Comparison of ENCODE assay signal across 8 cellular contexts in the genomic region with DNA sequence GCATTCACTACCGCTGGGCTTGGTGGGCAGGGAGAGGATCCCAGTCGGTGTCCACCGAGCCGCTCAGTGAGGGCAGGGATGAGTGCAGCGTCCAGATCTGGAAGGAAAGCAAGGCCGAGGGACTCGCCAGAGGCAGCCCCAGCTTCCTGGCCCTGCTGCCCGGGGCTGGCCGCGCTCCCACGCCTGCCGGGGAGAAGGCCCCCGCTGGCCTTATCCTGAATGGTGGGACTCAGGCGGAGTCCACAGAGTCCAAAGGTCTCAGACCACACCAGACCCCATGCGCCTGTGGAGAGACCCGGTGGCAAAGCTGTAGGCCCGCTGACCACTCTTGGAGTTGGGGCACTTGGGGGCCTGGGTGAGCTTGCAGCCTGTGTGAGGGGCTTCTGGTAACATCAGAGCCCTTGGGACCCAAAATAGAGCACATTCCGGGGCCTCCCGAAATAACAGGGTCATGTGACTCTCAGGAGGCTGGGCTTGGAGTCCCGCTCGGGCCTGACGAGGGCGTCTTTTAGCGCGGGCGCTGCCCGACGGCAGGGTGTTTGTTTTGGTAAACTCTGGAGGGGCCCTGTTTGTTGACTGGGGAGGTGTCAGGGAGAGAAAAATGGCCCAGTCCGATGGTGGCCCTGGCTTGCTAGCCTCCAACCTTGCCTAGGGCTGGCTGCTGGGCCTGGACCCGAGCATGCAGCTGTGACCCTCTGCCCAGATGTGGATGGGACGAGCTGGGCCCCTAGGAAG. TPM values are rescaled to one million over a fixed set of nuclear protein-coding genes. Genes with fewer than 3 reads are reported as not detected.
DNase-seq lines count a peak whose midpoint lies in the region; ATAC-seq and TF ChIP-seq lines count a peak whose summit lies in the region.

No MANE protein-coding gene starts in this region.

- H3K27ac Mint-ChIP-seq in CD4-positive, alpha-beta memory T cell, result peak overlapping the region in 2 of 7 donors; percentile 41 to 62

- peaks cover 17% of the 10 kb centered on the region; the same call in 1 of the 2 replicates for H3K4me1 ChIP-seq in HUES64 (ENCODE audit: insufficient read depth, low read length)
- peaks cover 40% of the 10 kb centered on the region for H3K4me1 ChIP-seq in colonic mucosa
- H3K4me1 ChIP-seq in thyroid gland, result peaks cover 78 to 79% of the 10 kb centered on the region in 2 donors
- H3K4me1 ChIP-seq in CD4-positive, alpha-beta memory T cell (ENCODE audit: insufficient read depth, low read length), result peaks cover 22% of the 10 kb centered on the region

- CTCF ChIA-PET in CD4-positive, alpha-beta memory T cell (lab: Charles Lee; ENCODE audit: partially characterized antibody), result no interaction called here

- no peaks in the 10 kb centered on the region for H3K27me3 Mint-ChIP-seq in CD4-positive, alpha-beta memory T cell

- POLR2A ChIA-PET in CD4-positive, alpha-beta memory T cell (lab: Charles Lee; ENCODE audit: partially characterized antibody), result no interaction called here

- TF ChIP-seq CTCF in colonic mucosa (IDR thresholded peaks at IDR 0.05), result no peak
- TF ChIP-seq CTCF in lower leg skin (IDR thresholded peaks at IDR 0.05), result no peak
- no peak for TF ChIP-seq CTCF in thyroid gland (IDR thresholded peaks at IDR 0.05)

- 78% methylated on average over 31 of the region's 31 CpGs for WGBS in HUES64
- 25 to 30% methylated on average over 25 to 31 of the region's 31 CpGs for WGBS in lower leg skin, 2 donors
- 16 to 26% methylated on average over 12 to 15 of the region's 31 CpGs for WGBS in thyroid gland, 2 donors

- H3K4me3 Mint-ChIP-seq in CD4-positive, alpha-beta memory T cell, result no peak overlapping the region

- no peak for ATAC-seq in HG02870 (IDR thresholded peaks at IDR 0.05; ENCODE audit: unreplicated experiment)
- ATAC-seq in HG02981 (IDR thresholded peaks at IDR 0.05; ENCODE audit: unreplicated experiment), result no peak

- H3K36me3 ChIP-seq in HUES64 (ENCODE audit: insufficient read depth, low read length) (no peaks in the 10 kb centered on the region), colonic mucosa (no peaks in the 10 kb centered on the region), thyroid gland (no peaks in the 10 kb centered on the region)
- no peaks in the 10 kb centered on the region for H3K36me3 ChIP-seq in CD4-positive, alpha-beta memory T cell (ENCODE audit: insufficient read depth, low read length)

- no peaks in the 10 kb centered on the region; the same call in 1 of the 2 replicates for H3K27me3 ChIP-seq in HUES64 (ENCODE audit: insufficient read depth, low read length)
- H3K27me3 ChIP-seq in colonic mucosa, result no peaks in the 10 kb centered on the region
- H3K27me3 ChIP-seq in thyroid gland, result no peaks in the 10 kb centered on the region
- H3K27me3 ChIP-seq in CD4-positive, alpha-beta memory T cell (ENCODE audit: insufficient read depth, low read length), result no peaks in the 10 kb centered on the region

- intact Hi-C loops in colonic mucosa (cut with DNase I), result no loop called here
- intact Hi-C loops in lower leg skin (cut with DNase I; ENCODE audit: low total_unique reads), result no loop called here
- intact Hi-C loops in thyroid gland (cut with DNase I), result loop anchor here (5.0 kb wide), 1 partner anchor 113 kb away; no protein-coding TSS in a partner anchor
- intact Hi-C loops in CD4-positive, alpha-beta memory T cell (cut with micrococcal nuclease), result loop anchor here (5.0 kb wide), 1 partner anchor 68 kb away; no protein-coding TSS in a partner anchor

- H3K9ac ChIP-seq in HUES64 (ENCODE audit: low read depth, low read length) (no peak overlapping the region), colonic mucosa (ENCODE audit: low read depth in 2 of 2, low read length in 2 of 2) (peak overlapping the region; percentile 91 to 95)

- H3K36me3 Mint-ChIP-seq in CD4-positive, alpha-beta memory T cell, result no peaks in the 10 kb centered on the region

- H3K9me3 ChIP-seq in HUES64 (ENCODE audit: insufficient read depth, low read depth, low read length) (no peaks in the 10 kb centered on the region), colonic mucosa (no peaks in the 10 kb centered on the region), thyroid gland (no peaks in the 10 kb centered on the region)
- no peaks in the 10 kb centered on the region for H3K9me3 ChIP-seq in CD4-positive, alpha-beta memory T cell (ENCODE audit: control insufficient read depth in 1 of 2, low read length in 2 of 2)

- peaks cover 4 to 32% (median 12%) of the 10 kb centered on the region in 4 donors for H3K4me1 Mint-ChIP-seq in CD4-positive, alpha-beta memory T cell

- H3K27ac ChIP-seq in HUES64 (ENCODE audit: low read depth, low read length), result peak overlapping the region; percentile 58
- H3K27ac ChIP-seq in colonic mucosa, result peak overlapping the region; percentile 87
- H3K27ac ChIP-seq in thyroid gland, result peak overlapping the region; percentile 86 to 93 (median 87)
- H3K27ac ChIP-seq in CD4-positive, alpha-beta memory T cell (ENCODE audit: low read depth, low read length), result no peak overlapping the region

- H3K9me3 Mint-ChIP-seq in CD4-positive, alpha-beta memory T cell, result no peaks in the 10 kb centered on the region

- no peak overlapping the region for H3K4me3 ChIP-seq in HUES64 (ENCODE audit: low read length)
- peak overlapping the region; percentile 80 for H3K4me3 ChIP-seq in colonic mucosa
- peak overlapping the region; percentile 18 for H3K4me3 ChIP-seq in lower leg skin (ENCODE audit: low read depth, poor library complexity, severe bottlenecking)
- peak overlapping the region in 1 of 3 donors; percentile 81 for H3K4me3 ChIP-seq in thyroid gland (replicated peaks in 1 of 3)
- H3K4me3 ChIP-seq in CD4-positive, alpha-beta memory T cell (ENCODE audit: low read length in 2 of 2), result no peak overlapping the region

- DNase-seq in colonic mucosa (peak; percentile 84), lower leg skin (ENCODE audit: low spot score in 2 of 2) (peak in 1 of 2 donors; percentile 63), thyroid gland (peak; percentile 47 to 56), NK-92 (lab: John Stamatoyannopoulos, UW; ENCODE audit: unreplicated experiment) (no peak)
- DNase-seq in CD4-positive, alpha-beta memory T cell, result no peak

- TF ChIP-seq POLR2A in lower leg skin (IDR thresholded peaks at IDR 0.05) (no peak), thyroid gland (IDR thresholded peaks at IDR 0.05) (no peak)

RNA-seq across cellular contexts. Expression of a gene that starts 2.8 kb away (rescaled TPM):
- 21.0 TPM for polyA plus RNA-seq in HUES64 (2013, experiment 1 of 2)
- polyA plus RNA-seq in HUES64 (2013, experiment 2 of 2), result 21.8 TPM
- total RNA-seq in colonic mucosa (10 to 100 TPM; 68.2 to 72.0 TPM), lower leg skin (100 to 1,000 TPM; 143 to 242 (median 166) TPM), thyroid gland (10 to 100 TPM; 39.4 to 81.3 (median 67.4) TPM)
- 10 to 100 TPM; 11.6 to 11.9 TPM for total RNA-seq in CD4-positive, alpha-beta memory T cell
- polyA plus RNA-seq in CD4-positive, alpha-beta memory T cell, result 1 to 10 TPM; 1.0 to 1.3 TPM

Comparison
In these comparisons a context has a peak if more than half of its experiments do, and no peak if none do; other contexts are left out.
1. H3K4me3 ChIP-seq: peak in colonic mucosa (single experiment) and lower leg skin (single experiment); none in HUES64 (single experiment) and CD4-positive, alpha-beta memory T cell (0 of 2).
2. DNase-seq: peak in colonic mucosa (single experiment) and thyroid gland (2 of 2); none in NK-92 (single experiment) and CD4-positive, alpha-beta memory T cell (0 of 5).
3. intact Hi-C loops: an anchor here in thyroid gland (5.0 kb wide) and CD4-positive, alpha-beta memory T cell (5.0 kb wide); none called in colonic mucosa and lower leg skin.